8 cellular contexts compared by ENCODE assay signal in the genomic region with DNA sequence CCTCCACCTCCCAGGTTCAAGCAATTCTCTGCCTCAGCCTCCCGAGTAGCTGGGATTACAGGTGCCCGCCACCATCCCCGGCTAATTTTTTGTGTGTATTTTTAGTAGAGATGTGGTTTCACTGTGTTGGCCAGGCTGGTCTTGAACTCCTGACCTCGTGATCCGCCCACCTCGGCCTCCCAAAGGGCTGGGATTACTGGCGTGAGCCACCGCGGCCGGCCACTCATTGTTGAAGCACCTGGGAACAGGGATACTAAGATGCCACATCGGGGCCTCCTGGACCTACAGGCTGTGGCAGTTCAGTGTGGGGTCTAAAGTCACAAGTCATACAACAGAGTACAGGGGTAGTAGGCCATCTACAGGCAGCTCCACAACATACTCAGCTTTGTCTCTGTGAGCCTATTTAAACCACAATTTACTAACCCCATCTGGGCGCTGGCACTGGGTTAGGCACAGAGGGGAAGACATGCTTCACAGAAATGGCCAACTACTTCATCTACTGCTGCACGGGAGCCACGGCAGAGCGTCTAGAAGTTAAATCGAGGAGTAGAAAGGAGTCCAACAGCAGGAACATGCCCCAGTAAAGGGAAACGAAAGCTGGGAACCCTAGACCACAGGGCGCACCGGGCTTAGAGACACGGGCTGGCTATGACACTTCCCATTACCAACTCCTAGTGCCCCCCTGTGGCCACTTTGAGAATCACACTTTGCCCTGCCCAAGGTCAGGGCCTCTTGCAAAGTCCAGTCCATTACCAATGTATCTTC. TPM values are rescaled to one million over a fixed set of nuclear protein-coding genes. Genes with fewer than 3 reads are reported as not detected.
A peak's percentile ranks its signal among the peaks of the same experiment; 100 is the strongest.
DNase-seq lines count a peak whose midpoint lies in the region; ATAC-seq and TF ChIP-seq lines count a peak whose summit lies in the region.

No MANE protein-coding gene starts in this region.

- TF ChIP-seq CTCF in OCI-LY7 (conservative IDR thresholded peaks at IDR 0.05; ENCODE audit: low read length) (peak; percentile 91), epithelial cell of esophagus (IDR thresholded peaks at IDR 0.05; ENCODE audit: insufficient read depth, low read depth, low read length, missing control alignments) (peak; percentile 90)

- H3K9ac ChIP-seq in mucosa of stomach (ENCODE audit: low read length) = peak overlapping the region; percentile 66

- peaks cover 30% of the 10 kb centered on the region for H3K36me3 ChIP-seq in CD4-positive, alpha-beta memory T cell (ENCODE audit: insufficient read depth, low read length)
- H3K36me3 ChIP-seq in OCI-LY7 (ENCODE audit: insufficient read depth, low read length) (peaks cover 27% of the 10 kb centered on the region), mucosa of stomach (ENCODE audit: control insufficient read depth, insufficient read depth, low read length) (peaks cover 8% of the 10 kb centered on the region)

- H2AFZ ChIP-seq in OCI-LY7 (ENCODE audit: low read length) = no peak overlapping the region

- H3K27ac Mint-ChIP-seq in CD4-positive, alpha-beta memory T cell = peak overlapping the region; percentile 93 to 98 (median 97)

- peak overlapping the region in 1 of 2 donors; percentile 2 for H3K4me3 ChIP-seq in CD4-positive, alpha-beta memory T cell (ENCODE audit: low read length in 2 of 2)
- peak overlapping the region; percentile 4 for H3K4me3 ChIP-seq in OCI-LY7 (ENCODE audit: low read depth, low read length, poor library complexity, severe bottlenecking)
- H3K4me3 ChIP-seq in epithelial cell of esophagus (ENCODE audit: low read length) = no peak overlapping the region
- no peak overlapping the region for H3K4me3 ChIP-seq in mucosa of stomach (ENCODE audit: low read length)

- peak overlapping the region; percentile 69 for H3K27ac ChIP-seq in CD4-positive, alpha-beta memory T cell (ENCODE audit: low read depth, low read length)
- H3K27ac ChIP-seq in OCI-LY7 (ENCODE audit: low read depth, low read length, poor library complexity, severe bottlenecking) = peak overlapping the region; percentile 32

- peaks cover 28 to 52% of the 10 kb centered on the region in 2 donors for H3K36me3 Mint-ChIP-seq in CD4-positive, alpha-beta memory T cell

- H4K20me1 ChIP-seq in OCI-LY7 (ENCODE audit: insufficient read depth, low read length) = no peaks in the 10 kb centered on the region

- no peak for ATAC-seq in HG02759 (IDR thresholded peaks at IDR 0.05; ENCODE audit: unreplicated experiment)

- H3K4me1 Mint-ChIP-seq in CD4-positive, alpha-beta memory T cell = peaks cover 43 to 63% (median 47%) of the 10 kb centered on the region in 4 donors

- peak overlapping the region; percentile 51 to 88 (median 77) for H3K4me3 Mint-ChIP-seq in CD4-positive, alpha-beta memory T cell

- peak; percentile 82 to 91 (median 83) for DNase-seq in CD4-positive, alpha-beta memory T cell
- DNase-seq in HPDE6-E6E7 (ENCODE audit: extremely low spot score) (peak; percentile 69), OCI-LY7 (ENCODE audit: low spot score) (peak; percentile 86), activated T-cell treated with anti-CD3 and anti-CD28 coated beads for 24 hours (ENCODE audit: low read depth) (peak; percentile 81), epithelial cell of esophagus (ENCODE audit: low read depth) (peak; percentile 84)
- DNase-seq in stimulated activated CD8-positive, alpha-beta memory T cell treated with anti-CD3 and anti-CD28 coated beads, Interleukin-4, amount 100 ng/mL, for 4 hours (ENCODE audit: low read depth in 2 of 2, low spot score in 1 of 2) = peak; percentile 74 to 78

- no peaks in the 10 kb centered on the region for H3K9me2 ChIP-seq in OCI-LY7 (ENCODE audit: insufficient read depth, low read length)

- H3K4me2 ChIP-seq in OCI-LY7 (ENCODE audit: low read length) = peak overlapping the region; percentile 52

- H3K27me3 ChIP-seq in CD4-positive, alpha-beta memory T cell (ENCODE audit: insufficient read depth, low read length) = no peaks in the 10 kb centered on the region
- no peaks in the 10 kb centered on the region for H3K27me3 ChIP-seq in mucosa of stomach (ENCODE audit: control insufficient read depth, insufficient read depth, low read length)

- H3K4me1 ChIP-seq in CD4-positive, alpha-beta memory T cell (ENCODE audit: insufficient read depth, low read length) = peaks cover 80% of the 10 kb centered on the region
- peaks cover 58% of the 10 kb centered on the region for H3K4me1 ChIP-seq in OCI-LY7 (ENCODE audit: insufficient read depth, low read length, poor library complexity, severe bottlenecking)
- peaks cover 55% of the 10 kb centered on the region for H3K4me1 ChIP-seq in mucosa of stomach (ENCODE audit: control insufficient read depth, insufficient read depth, low read length)

- H3K79me2 ChIP-seq in OCI-LY7 (ENCODE audit: insufficient read depth, low read depth, low read length) = peaks cover 14% of the 10 kb centered on the region; the same call in 1 of the 2 replicates

- POLR2A ChIA-PET in CD4-positive, alpha-beta memory T cell (lab: Charles Lee; ENCODE audit: partially characterized antibody) = interaction anchor here (0.8 to 23.4 kb wide), 16 partner anchors 7 to 137 kb away, joined by 3 to 1074 read pairs (median 4); partner anchors contain the start of genes ALOXE3, AURKB, BORCS6 and CTC1
- POLR2A ChIA-PET in OCI-LY7 (lab: Charles Lee) = interaction anchor here (1.0 kb wide), 1 partner anchor 15 kb away, joined by 3 read pairs; no protein-coding TSS in a partner anchor

- intact Hi-C loops in CD4-positive, alpha-beta memory T cell (cut with micrococcal nuclease) = loop anchor here (1.0 to 5.0 kb wide), 3 partner anchors 15 to 142 kb away; partner anchors contain the start of genes CTC1 and PFAS
- intact Hi-C loops in OCI-LY7 (cut with micrococcal nuclease; ENCODE audit: unreplicated experiment) = loop anchor here (10.0 kb wide), 1 partner anchor 324 kb away; the partner anchor contains the start of gene KDM6B

- H3K9me3 ChIP-seq in CD4-positive, alpha-beta memory T cell (ENCODE audit: control insufficient read depth in 1 of 2, low read length in 2 of 2) = no peaks in the 10 kb centered on the region
- H3K9me3 ChIP-seq in OCI-LY7 (ENCODE audit: low read length) (no peaks in the 10 kb centered on the region), mucosa of stomach (ENCODE audit: control insufficient read depth, low read length) (no peaks in the 10 kb centered on the region)

- H3K27me3 Mint-ChIP-seq in CD4-positive, alpha-beta memory T cell = no peaks in the 10 kb centered on the region

- peaks cover 0 to 1% (median 0%) of the 10 kb centered on the region in 8 donors for H3K9me3 Mint-ChIP-seq in CD4-positive, alpha-beta memory T cell

- BruUV-seq in OCI-LY7 (replicated peaks; lab: Mats Ljungman, UMichigan) = no TSS peak

- CTCF ChIA-PET in CD4-positive, alpha-beta memory T cell (lab: Charles Lee; ENCODE audit: partially characterized antibody) = interaction anchor here (0.9 to 7.7 kb wide), 19 partner anchors 9 to 142 kb away, joined by 3 to 93 read pairs (median 5); partner anchors contain the start of genes ALOXE3, CTC1, HES7 and SLC25A35
- CTCF ChIA-PET in OCI-LY7 (lab: Charles Lee; ENCODE audit: unreplicated experiment) = interaction anchor here (1.3 kb wide), 1 partner anchor 15 kb away, joined by 5 read pairs; no protein-coding TSS in a partner anchor

RNA-seq across cellular contexts. Expression of gene VAMP2, which starts 4.3 kb away (rescaled TPM):
- total RNA-seq in CD4-positive, alpha-beta memory T cell = 100 to 1,000 TPM; 190 to 203 TPM
- 100 to 1,000 TPM in 1 of 2 donors, 10 to 100 TPM in 1; 41.6 to 106 TPM for polyA plus RNA-seq in CD4-positive, alpha-beta memory T cell
- total RNA-seq in OCI-LY7 (2014; rRNA removed; shearing (Covaris generic)) = 10.4 and 21.2 TPM in 2 replicates
- total RNA-seq in OCI-LY7 (2022) = 40.9 and 45.1 TPM in 2 replicates

RNA-seq across cellular contexts. Expression of gene PER1, which starts 6.2 kb away (rescaled TPM):
- total RNA-seq in CD4-positive, alpha-beta memory T cell = 10 to 100 TPM; 78.9 to 79.4 TPM
- polyA plus RNA-seq in CD4-positive, alpha-beta memory T cell = 10 to 100 TPM in 1 of 2 donors, 1 to 10 TPM in 1; 3.7 to 18.6 TPM
- 13.9 and 15.4 TPM in 2 replicates for total RNA-seq in OCI-LY7 (2014; rRNA removed; shearing (Covaris generic))
- 38.0 and 48.0 TPM in 2 replicates for total RNA-seq in OCI-LY7 (2022)

RNA-seq across cellular contexts. Expression of gene TMEM107, which starts 17.7 kb away (rescaled TPM):
- total RNA-seq in CD4-positive, alpha-beta memory T cell = 10 to 100 TPM; 25.0 to 25.3 TPM
- 10 to 100 TPM; 42.4 to 43.7 TPM for polyA plus RNA-seq in CD4-positive, alpha-beta memory T cell
- total RNA-seq in OCI-LY7 (2014; rRNA removed; shearing (Covaris generic)) = 34.6 and 57.0 TPM in 2 replicates
- 43.9 and 45.4 TPM in 2 replicates for total RNA-seq in OCI-LY7 (2022)

RNA-seq across cellular contexts. Expression of gene BORCS6, which starts 31.5 kb away (rescaled TPM):
- 10 to 100 TPM; 19.2 to 19.4 TPM for total RNA-seq in CD4-positive, alpha-beta memory T cell
- 10 to 100 TPM; 13.3 to 21.9 TPM for polyA plus RNA-seq in CD4-positive, alpha-beta memory T cell
- 13.9 and 14.3 TPM in 2 replicates for total RNA-seq in OCI-LY7 (2014; rRNA removed; shearing (Covaris generic))
- 12.0 and 12.7 TPM in 2 replicates for total RNA-seq in OCI-LY7 (2022)

RNA-seq across cellular contexts. Expression of gene HES7, which starts 34.5 kb away (rescaled TPM):
- total RNA-seq in CD4-positive, alpha-beta memory T cell = not detected
- polyA plus RNA-seq in CD4-positive, alpha-beta memory T cell = not detected
- 0.44 and 0.75 TPM in 2 replicates for total RNA-seq in OCI-LY7 (2014; rRNA removed; shearing (Covaris generic))
- total RNA-seq in OCI-LY7 (2022) = 4.6 and 5.8 TPM in 2 replicates

Comparison
In these comparisons a context has a peak if more than half of its experiments do, and no peak if none do; other contexts are left out.
1. RNA of gene VAMP2, which starts 4.3 kb away (total RNA-seq): 190 to 203 TPM in CD4-positive, alpha-beta memory T cell; 10.4 to 45.1 TPM in OCI-LY7; every median in the first group is over 4 times any median in the second.
2. Peak in every context shown above with its lines, with median percentiles within 50 percentile points of each other: DNase-seq.